11 cellular contexts compared by ENCODE assay signal in genomic region chr22:30575011-30575671, GRCh38. TPM values are rescaled to one million over a fixed set of nuclear protein-coding genes. Genes with fewer than 3 reads are reported as not detected.
DNase-seq lines count a peak whose midpoint lies in the region; FAIRE-seq and TF ChIP-seq lines count a peak whose summit lies in the region.
"Had no signal": no experiment of that assay in that cellular context is flagged by ENCODE, and none has a peak within 500 bp of the region (broad histone marks: within the 10 kb centered on the region; RNA-seq: fewer than 3 reads in every experiment).

No MANE protein-coding gene starts in this region.

- H3K4me2 ChIP-seq in endothelial cell of umbilical vein (ENCODE audit: insufficient read depth, low read length): no peak overlapping the region

- no peaks in the 10 kb centered on the region for H3K79me2 ChIP-seq in endothelial cell of umbilical vein (ENCODE audit: control insufficient read depth, insufficient read depth, low read length)

- H3K27me3 ChIP-seq in breast epithelium: no peaks in the 10 kb centered on the region
- peaks cover 0 to 3% of the 10 kb centered on the region in 2 experiments for H3K27me3 ChIP-seq in endothelial cell of umbilical vein (ENCODE audit: control insufficient read depth in 2 of 2, insufficient read depth in 2 of 2, low read length in 2 of 2)
- H3K27me3 ChIP-seq in mucosa of rectum (ENCODE audit: control insufficient read depth in 2 of 2, insufficient read depth in 2 of 2, low read length in 2 of 2): no peaks in the 10 kb centered on the region
- H3K27me3 ChIP-seq: adrenal gland had no signal

- H3K9ac ChIP-seq in endothelial cell of umbilical vein (replicated peaks; ENCODE audit: extremely low read depth, insufficient read depth, low read length): no peak overlapping the region
- peak overlapping the region; percentile 14 to 53 for H3K9ac ChIP-seq in mucosa of rectum (ENCODE audit: low read depth in 1 of 2, low read length in 2 of 2)

- H3K27me3 Mint-ChIP-seq in MCF 10A (ENCODE audit: insufficient read depth, unreplicated experiment): no peaks in the 10 kb centered on the region

- H3K4me3 Mint-ChIP-seq in MCF 10A (ENCODE audit: unreplicated experiment): no peak overlapping the region

- peaks cover 24% of the 10 kb centered on the region for H3K36me3 ChIP-seq in breast epithelium
- H3K36me3 ChIP-seq in endothelial cell of umbilical vein (ENCODE audit: control insufficient read depth in 2 of 2, extremely low read depth in 1 of 2, insufficient read depth in 2 of 2, low read length in 2 of 2): peaks cover 7 to 29% of the 10 kb centered on the region in 2 experiments
- peaks cover 31 to 46% of the 10 kb centered on the region in 2 donors for H3K36me3 ChIP-seq in mucosa of rectum (ENCODE audit: control insufficient read depth in 2 of 2, insufficient read depth in 2 of 2, low read length in 2 of 2)

- H3K4me1 Mint-ChIP-seq in MCF 10A (ENCODE audit: insufficient read depth, unreplicated experiment): peaks cover 5% of the 10 kb centered on the region

- H3K9me1 ChIP-seq in endothelial cell of umbilical vein (replicated peaks; ENCODE audit: control insufficient read depth, extremely low read depth, insufficient read depth, low read length): no peaks in the 10 kb centered on the region

- no peak overlapping the region for H3K27ac Mint-ChIP-seq in MCF 10A (ENCODE audit: low read depth, unreplicated experiment)

- H3K4me3 ChIP-seq in breast epithelium (peak overlapping the region in 2 of 3 donors; percentile 28 to 46), endothelial cell of umbilical vein (replicated peaks in 1 of 3; ENCODE audit: insufficient read depth in 1 of 3, low read depth in 1 of 3, low read length in 3 of 3) (no peak overlapping the region), mucosa of rectum (ENCODE audit: low read length in 2 of 2) (peak overlapping the region; percentile 15 to 35)
- H3K4me3 ChIP-seq: adrenal gland had no signal

- POLR2A ChIA-PET in MCF 10A (lab: Yijun Ruan, JAX): interaction anchor here (1.1 kb wide), 1 partner anchor 16 kb away, joined by 4 read pairs; the partner anchor contains the start of gene PES1
- POLR2A ChIA-PET in endothelial cell of umbilical vein (lab: Charles Lee): no interaction called here

- H4K20me1 ChIP-seq in endothelial cell of umbilical vein (replicated peaks; ENCODE audit: control insufficient read depth, extremely low read depth, insufficient read depth, low read length): no peaks in the 10 kb centered on the region

- H3K9me3 ChIP-seq in breast epithelium (no peaks in the 10 kb centered on the region), endothelial cell of umbilical vein (replicated peaks; ENCODE audit: control insufficient read depth, insufficient read depth, low read length) (no peaks in the 10 kb centered on the region), mucosa of rectum (ENCODE audit: control insufficient read depth in 2 of 2, low read length in 2 of 2) (no peaks in the 10 kb centered on the region)
- H3K9me3 ChIP-seq: adrenal gland had no signal

- no peak for TF ChIP-seq POLR2A in breast epithelium (IDR thresholded peaks at IDR 0.05)
- TF ChIP-seq POLR2A in endothelial cell of umbilical vein (IDR thresholded peaks at IDR 0.05; ENCODE audit: low read depth, low read length): no peak

- no peak overlapping the region for H2AFZ ChIP-seq in endothelial cell of umbilical vein (ENCODE audit: low read depth, low read length)

- BruUV-seq in MCF 10A (replicated peaks; lab: Mats Ljungman, UMichigan): no TSS peak
- BruUV-seq in endothelial cell of umbilical vein (replicated peaks; lab: Mats Ljungman, UMichigan): no TSS peak

- H3K9me3 Mint-ChIP-seq in MCF 10A (ENCODE audit: unreplicated experiment): no peaks in the 10 kb centered on the region

- FAIRE-seq in endothelial cell of umbilical vein (lab: Jason Lieb, UNC) (no peak), urothelium cell line (lab: Jason Lieb, UNC) (no peak)

- dilution Hi-C loops in endothelial cell of umbilical vein (cut with MboI; ENCODE audit: extremely low pct_ligation_motif_present, low sequenced_read_pairs): no loop called here

- H3K4me1 ChIP-seq in breast epithelium: no peaks in the 10 kb centered on the region
- no peaks in the 10 kb centered on the region for H3K4me1 ChIP-seq in endothelial cell of umbilical vein (ENCODE audit: control insufficient read depth, extremely low read depth, insufficient read depth, low read length)
- peaks cover 14 to 41% of the 10 kb centered on the region in 2 donors for H3K4me1 ChIP-seq in mucosa of rectum (ENCODE audit: control insufficient read depth in 2 of 2, insufficient read depth in 2 of 2, low read length in 2 of 2)

- peak in 1 of 2 donors; percentile 45 for DNase-seq in breast epithelium (ENCODE audit: low spot score in 2 of 2)
- DNase-seq in MCF 10A (ENCODE audit: unreplicated experiment): no peak
- DNase-seq in endothelial cell of umbilical vein (ENCODE audit: low read depth, low spot score): no peak
- DNase-seq in NCI-H2196 (lab: John Stamatoyannopoulos, UW; ENCODE audit: unreplicated experiment): no peak
- DNase-seq in urothelium cell line (ENCODE audit: low spot score): no peak
- DNase-seq in cerebellum (ENCODE audit: low spot score): no peak
- no peak for DNase-seq in ecto neural progenitor cell (ENCODE audit: low spot score)
- DNase-seq: OCI-M1; stimulated activated CD4-positive, alpha-beta T cell treated with anti-CD3 and anti-CD28 coated beads, Interleukin-2, amount 100 ng/mL, for 48 hours had no signal

- H3K27ac ChIP-seq in breast epithelium (peak overlapping the region; percentile 30 to 69), endothelial cell of umbilical vein (ENCODE audit: insufficient read depth, low read depth, low read length) (no peak overlapping the region), mucosa of rectum (ENCODE audit: low read depth in 2 of 2, low read length in 2 of 2) (peak overlapping the region; percentile 52 to 54)

- peaks cover 57% of the 10 kb centered on the region for H3K36me3 Mint-ChIP-seq in MCF 10A (ENCODE audit: insufficient read depth, unreplicated experiment)

- CTCF ChIA-PET in MCF 10A (lab: Yijun Ruan, JAX) (interaction anchor here (0.6 kb wide), 1 partner anchor 129 kb away, joined by 4 read pairs; no protein-coding TSS in a partner anchor), endothelial cell of umbilical vein (lab: Charles Lee) (interaction anchor here (1.1 to 1.6 kb wide), 3 partner anchors 10 to 180 kb away, joined by 3 to 5 read pairs (median 3); no protein-coding TSS in a partner anchor)

- intact Hi-C loops in breast epithelium (cut with DNase I; ENCODE audit: low total_unique reads) (no loop called here), MCF 10A (cut with micrococcal nuclease) (no loop called here), endothelial cell of umbilical vein (cut with micrococcal nuclease) (no loop called here)

- TF ChIP-seq CTCF in breast epithelium (IDR thresholded peaks at IDR 0.05): no peak
- no peak for TF ChIP-seq CTCF in MCF 10A (IDR thresholded peaks at IDR 0.05; ENCODE audit: unreplicated experiment)
- no peak for TF ChIP-seq CTCF in endothelial cell of umbilical vein (IDR thresholded peaks at IDR 0.05; ENCODE audit: extremely low read depth in 1 of 2, insufficient read depth in 1 of 2, low read depth in 1 of 2, low read length in 2 of 2)

RNA-seq across cellular contexts. Expression of gene GAL3ST1, which starts 0.7 kb away (rescaled TPM):
- total RNA-seq in breast epithelium: 1 to 10 TPM; 1.3 to 2.6 (median 1.3) TPM
- not detected in 2 replicates for total RNA-seq in MCF 10A (2022)
- total RNA-seq in endothelial cell of umbilical vein: not detected in 2 replicates
- polyA plus RNA-seq in endothelial cell of umbilical vein: 0.06 TPM in 1 of 2 replicates, not detected in the other
- polyA plus RNA-seq in endothelial cell of umbilical vein (2011; cell fraction: cytosol; rRNA removed): not detected in 2 replicates
- not detected in 2 replicates for polyA plus RNA-seq in endothelial cell of umbilical vein (2011; cell fraction: nucleus; rRNA removed)
- polyA plus RNA-seq in endothelial cell of umbilical vein (2012): not detected in 2 replicates
- polyA minus RNA-seq in endothelial cell of umbilical vein: not detected in 2 replicates
- not detected for polyA minus RNA-seq in endothelial cell of umbilical vein (2011; cell fraction: cytosol; rRNA and poly(A)+ RNA removed)
- not detected in 2 replicates for polyA minus RNA-seq in endothelial cell of umbilical vein (2011; cell fraction: nucleus; rRNA and poly(A)+ RNA removed)
- 2.8 TPM for total RNA-seq in cerebellum

RNA-seq across cellular contexts. Expression of gene PES1, which starts 16.6 kb away (rescaled TPM):
- total RNA-seq in breast epithelium (10 to 100 TPM; 45.3 to 65.1 (median 56.4) TPM), MCF 10A (2022) (114 and 145 TPM in 2 replicates), endothelial cell of umbilical vein (106 and 110 TPM in 2 replicates), cerebellum (30.3 TPM)
- 135 and 154 TPM in 2 replicates for polyA plus RNA-seq in endothelial cell of umbilical vein
- 82.6 and 104 TPM in 2 replicates for polyA plus RNA-seq in endothelial cell of umbilical vein (2011; cell fraction: cytosol; rRNA removed)
- polyA plus RNA-seq in endothelial cell of umbilical vein (2011; cell fraction: nucleus; rRNA removed): 102 and 108 TPM in 2 replicates
- 58.8 and 78.0 TPM in 2 replicates for polyA plus RNA-seq in endothelial cell of umbilical vein (2012)
- 78.9 and 111 TPM in 2 replicates for polyA minus RNA-seq in endothelial cell of umbilical vein
- polyA minus RNA-seq in endothelial cell of umbilical vein (2011; cell fraction: cytosol; rRNA and poly(A)+ RNA removed): 51.4 TPM
- polyA minus RNA-seq in endothelial cell of umbilical vein (2011; cell fraction: nucleus; rRNA and poly(A)+ RNA removed): 53.8 and 54.5 TPM in 2 replicates

RNA-seq across cellular contexts. Expression of gene SEC14L6, which starts 28.6 kb away (rescaled TPM):
- under 1 TPM in 2 of 3 donors, not detected in 1; 0.33 to 0.73 TPM for total RNA-seq in breast epithelium
- not detected in 2 replicates for total RNA-seq in MCF 10A (2022)
- 0.15 TPM in 1 of 2 replicates, not detected in the other for total RNA-seq in endothelial cell of umbilical vein
- polyA plus RNA-seq in endothelial cell of umbilical vein: 0.04 and 0.11 TPM in 2 replicates
- 0.01 and 0.06 TPM in 2 replicates for polyA plus RNA-seq in endothelial cell of umbilical vein (2011; cell fraction: cytosol; rRNA removed)
- polyA plus RNA-seq in endothelial cell of umbilical vein (2011; cell fraction: nucleus; rRNA removed): 0.07 and 0.22 TPM in 2 replicates
- polyA plus RNA-seq in endothelial cell of umbilical vein (2012): 0.10 and 0.11 TPM in 2 replicates
- polyA minus RNA-seq in endothelial cell of umbilical vein: 1.9 TPM in 1 of 2 replicates, not detected in the other
- not detected for polyA minus RNA-seq in endothelial cell of umbilical vein (2011; cell fraction: cytosol; rRNA and poly(A)+ RNA removed)
- not detected in 2 replicates for polyA minus RNA-seq in endothelial cell of umbilical vein (2011; cell fraction: nucleus; rRNA and poly(A)+ RNA removed)
- total RNA-seq in cerebellum: 2.0 TPM

RNA-seq across cellular contexts. Expression of gene TCN2, which starts 31.8 kb away (rescaled TPM):
- 10 to 100 TPM; 32.4 to 69.8 (median 36.7) TPM for total RNA-seq in breast epithelium
- total RNA-seq in MCF 10A (2022): 1.2 and 1.4 TPM in 2 replicates
- total RNA-seq in endothelial cell of umbilical vein: 62.3 and 80.6 TPM in 2 replicates
- 188 and 199 TPM in 2 replicates for polyA plus RNA-seq in endothelial cell of umbilical vein
- polyA plus RNA-seq in endothelial cell of umbilical vein (2011; cell fraction: cytosol; rRNA removed): 129 and 141 TPM in 2 replicates
- 57.5 and 65.2 TPM in 2 replicates for polyA plus RNA-seq in endothelial cell of umbilical vein (2011; cell fraction: nucleus; rRNA removed)
- polyA plus RNA-seq in endothelial cell of umbilical vein (2012): 46.9 and 47.3 TPM in 2 replicates
- 105 and 138 TPM in 2 replicates for polyA minus RNA-seq in endothelial cell of umbilical vein
- not detected for polyA minus RNA-seq in endothelial cell of umbilical vein (2011; cell fraction: cytosol; rRNA and poly(A)+ RNA removed)
- 24.6 and 27.6 TPM in 2 replicates for polyA minus RNA-seq in endothelial cell of umbilical vein (2011; cell fraction: nucleus; rRNA and poly(A)+ RNA removed)
- total RNA-seq in cerebellum: 24.9 TPM

Comparison
In these comparisons a context has a peak if more than half of its experiments do, and no peak if none do; other contexts are left out.
1. H3K4me3 ChIP-seq: peak in breast epithelium (2 of 3) and mucosa of rectum (2 of 2); none in endothelial cell of umbilical vein (0 of 3).